In the genomic region with DNA sequence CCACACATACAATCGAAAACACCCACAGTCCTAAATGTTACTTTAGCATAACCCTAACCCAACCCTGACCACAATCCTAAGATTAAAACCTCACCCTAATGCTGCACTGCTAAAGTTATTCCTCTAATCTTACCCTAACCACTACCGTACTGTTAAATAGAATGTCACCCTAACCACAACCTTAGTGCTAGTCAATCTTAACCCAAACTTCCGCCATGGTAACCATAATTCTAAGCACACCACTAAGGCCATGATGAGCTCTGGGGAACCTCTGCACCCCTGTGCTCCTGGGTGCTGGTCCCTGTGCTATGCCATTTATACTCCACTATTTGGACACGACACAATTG, we compare ENCODE assay signal across 1 cellular context.
TF ChIP-seq lines count a peak whose summit lies in the region.

No MANE protein-coding gene starts in this region.

TF ChIP-seq in GM12878, 131 proteins besides CTCF, POLR2A, EP300 and RAD21:
- TF ChIP-seq RUNX3 (IDR thresholded peaks at IDR 0.05; ENCODE audit: low read length): peak; percentile 28; the same call in 1 of the 2 replicates
- TF ChIP-seq CBX5 (IDR thresholded peaks at IDR 0.05; ENCODE audit: low read depth): no peak
- no peak for TF ChIP-seq ZNF622 (IDR thresholded peaks at IDR 0.05)
